8 cellular contexts compared by ENCODE assay signal in the genomic region with DNA sequence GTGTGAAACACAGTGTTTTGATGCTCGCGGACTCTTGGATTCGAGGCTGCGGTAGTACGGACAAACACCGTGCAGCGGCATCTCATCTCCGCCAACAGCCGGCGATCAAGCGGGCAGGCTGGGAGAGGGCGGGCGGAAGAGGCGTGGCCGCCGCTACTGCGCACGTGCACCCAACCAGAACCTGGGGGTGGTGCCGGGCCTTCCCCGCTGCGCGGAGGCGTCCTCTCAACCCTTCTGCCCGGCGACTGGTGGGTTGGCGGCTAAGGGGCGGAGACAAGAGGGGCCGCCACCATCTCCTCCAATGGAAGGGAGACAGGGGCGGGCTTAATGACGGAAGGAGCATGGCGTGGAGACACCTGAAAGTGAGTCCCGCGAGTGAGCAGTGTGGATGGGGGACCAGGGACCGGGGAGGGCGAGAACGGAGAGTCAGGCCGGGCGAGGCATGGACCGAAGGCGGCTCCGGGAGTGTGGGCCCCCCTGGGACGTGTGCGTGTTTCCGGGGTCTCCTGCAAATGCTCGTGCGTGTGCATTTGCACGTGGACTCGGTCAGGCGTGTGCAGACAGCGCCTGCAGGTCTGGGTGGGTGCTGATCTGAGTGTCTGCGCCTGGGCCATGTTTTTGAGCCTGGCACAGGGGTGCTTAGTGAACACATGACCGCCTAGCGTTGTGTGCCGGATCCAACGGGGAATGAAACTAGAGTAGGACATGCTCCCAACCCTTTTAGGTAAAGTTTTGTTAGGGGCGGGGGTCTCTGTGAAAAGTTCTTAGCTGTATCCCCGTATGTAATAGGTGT. TPM values are rescaled to one million over a fixed set of nuclear protein-coding genes. Genes with fewer than 3 reads are reported as not detected.
DNase-seq lines count a peak whose midpoint lies in the region; ATAC-seq and TF ChIP-seq lines count a peak whose summit lies in the region.

A gene (plus strand): TSS at position 321 of the 793 bp plus-strand sequence. CDS start 21 bp downstream, at position 342.

- H3K9me3 Mint-ChIP-seq in activated naive CD4-positive, alpha-beta T cell treated with anti-CD3 and anti-CD28 coated beads, Interleukin-2, amount 50 U/mL, for 24 hours = no peaks in the 10 kb centered on the region

- peak; percentile 85 for DNase-seq in NCI-H1105 (lab: John Stamatoyannopoulos, UW)
- DNase-seq in SKM-1 (lab: John Stamatoyannopoulos, UW; ENCODE audit: unreplicated experiment) = peak; percentile 99
- DNase-seq in glomerular visceral epithelial cell (ENCODE audit: extremely low spot score) = peak; percentile 97
- DNase-seq in osteoblast (ENCODE audit: insufficient read length, low spot score, missing footprints) = peak; percentile 99

- peaks cover 22% of the 10 kb centered on the region for H3K4me1 Mint-ChIP-seq in activated naive CD4-positive, alpha-beta T cell treated with anti-CD3 and anti-CD28 coated beads, Interleukin-2, amount 50 U/mL, for 24 hours

- peak within 1 kb of the TSS; percentile 85 for H3K4me2 ChIP-seq in osteoblast (ENCODE audit: insufficient read depth, low read length)

- H3K9me3 ChIP-seq in osteoblast (ENCODE audit: low read depth, low read length) = no peaks in the 10 kb centered on the region
- no peaks in the 10 kb centered on the region for H3K9me3 ChIP-seq in thymus (ENCODE audit: control insufficient read depth)

- H3K27ac ChIP-seq in osteoblast (ENCODE audit: low read depth, low read length) = peak within 1 kb of the TSS; percentile 69
- peak within 1 kb of the TSS; percentile 36 for H3K27ac ChIP-seq in thymus (ENCODE audit: low read depth)

- under 1% methylated on average over 57 of the region's 57 CpGs for WGBS in thymus

- peak within 1 kb of the TSS; percentile 99 for H2AFZ ChIP-seq in osteoblast (ENCODE audit: low read length)

- no peaks in the 10 kb centered on the region for H3K27me3 Mint-ChIP-seq in activated naive CD4-positive, alpha-beta T cell treated with anti-CD3 and anti-CD28 coated beads, Interleukin-2, amount 50 U/mL, for 24 hours

- no peaks in the 10 kb centered on the region for H3K27me3 ChIP-seq in osteoblast (ENCODE audit: insufficient read depth, low read length)
- H3K27me3 ChIP-seq in thymus (ENCODE audit: control insufficient read depth, insufficient read depth) = no peaks in the 10 kb centered on the region

- H3K4me1 ChIP-seq in osteoblast (ENCODE audit: insufficient read depth, low read length) = peaks cover 2% of the 10 kb centered on the region
- H3K4me1 ChIP-seq in thymus (ENCODE audit: control insufficient read depth, insufficient read depth, low read length) = peaks cover 4% of the 10 kb centered on the region

- peaks cover 6% of the 10 kb centered on the region for H3K36me3 Mint-ChIP-seq in activated naive CD4-positive, alpha-beta T cell treated with anti-CD3 and anti-CD28 coated beads, Interleukin-2, amount 50 U/mL, for 24 hours

- peak; percentile 71 for TF ChIP-seq POLR2A in GM10847 (IDR thresholded peaks at IDR 0.05; ENCODE audit: extremely low read depth, insufficient read length)

- no peaks in the 10 kb centered on the region for H3K36me3 ChIP-seq in osteoblast (ENCODE audit: insufficient read depth, low read length)
- no peaks in the 10 kb centered on the region for H3K36me3 ChIP-seq in thymus (ENCODE audit: control insufficient read depth, insufficient read depth)

- H3K4me3 Mint-ChIP-seq in activated naive CD4-positive, alpha-beta T cell treated with anti-CD3 and anti-CD28 coated beads, Interleukin-2, amount 50 U/mL, for 24 hours = peak within 1 kb of the TSS; percentile 95

- H3K27ac Mint-ChIP-seq in activated naive CD4-positive, alpha-beta T cell treated with anti-CD3 and anti-CD28 coated beads, Interleukin-2, amount 50 U/mL, for 24 hours = peak within 1 kb of the TSS; percentile 97

- H3K4me3 ChIP-seq in osteoblast (ENCODE audit: insufficient read depth, low read length) (peak within 1 kb of the TSS; percentile 100), thymus (ENCODE audit: low read length) (peak within 1 kb of the TSS; percentile 83)

- peak; percentile 99 for ATAC-seq in HG02642 (IDR thresholded peaks at IDR 0.05; ENCODE audit: poor library complexity, unreplicated experiment)

- TF ChIP-seq CTCF in osteoblast (IDR thresholded peaks at IDR 0.05; ENCODE audit: extremely low read depth, low read depth, low read length) = no peak

- H4K20me1 ChIP-seq in osteoblast (ENCODE audit: insufficient read depth, low read length) = peaks cover 3% of the 10 kb centered on the region

- no peaks in the 10 kb centered on the region for H3K79me2 ChIP-seq in osteoblast (ENCODE audit: insufficient read depth, low read length)

RNA-seq across cellular contexts. Expression of the gene that starts here (rescaled TPM):
- 3.2 and 4.7 TPM in 2 replicates for total RNA-seq in osteoblast
- polyA plus RNA-seq in thymus = 6.3 TPM

Comparison
In these comparisons a context has a peak if more than half of its experiments do, and no peak if none do; other contexts are left out.
1. Peak in every context shown above with its lines: DNase-seq, ATAC-seq, H3K4me3 ChIP-seq and H3K27ac ChIP-seq.